Comparison of ENCODE assay signal across 29 cellular contexts in genomic region chr7:1117321-1117928, GRCh38. TPM values are rescaled to one million over a fixed set of nuclear protein-coding genes. Genes with fewer than 3 reads are reported as not detected.
A peak's percentile ranks its signal among the peaks of the same experiment; 100 is the strongest.
DNase-seq lines count a peak whose midpoint lies in the region; ATAC-seq and TF ChIP-seq lines count a peak whose summit lies in the region.
"Had no signal": no experiment of that assay in that cellular context is flagged by ENCODE, and none has a peak within 500 bp of the region (broad histone marks: within the 10 kb centered on the region; RNA-seq: fewer than 3 reads in every experiment).

No MANE protein-coding gene starts in this region.

- no peak overlapping the region for H3K4me3 Mint-ChIP-seq in activated T-helper 2 cell treated with anti-CD3 and anti-CD28 coated beads, Interferon-gamma antibody, Interleukin-2, Interleukin-4, amounts not matched to agents 10 μg/mL and 5 μg/mL and 100 μg/mL, durations not matched to agents 14 hours and 24 hours and 36 hours (ENCODE audit: low read depth)
- H3K4me3 Mint-ChIP-seq: CD4-positive, CD25-positive, alpha-beta regulatory T cell; mesothelial cell of epicardium had no signal

- H3K9me3 ChIP-seq in lower lobe of right lung, result no peaks in the 10 kb centered on the region
- H3K9me3 ChIP-seq: A549, adrenal gland, esophagus muscularis mucosa, Peyer's patch, stomach, tibial artery had no signal

- no peaks in the 10 kb centered on the region for H3K27me3 Mint-ChIP-seq in activated T-helper 2 cell treated with anti-CD3 and anti-CD28 coated beads, Interferon-gamma antibody, Interleukin-2, Interleukin-4, amounts not matched to agents 10 μg/mL and 5 μg/mL and 100 μg/mL, durations not matched to agents 14 hours and 24 hours and 36 hours (ENCODE audit: low read depth)
- H3K27me3 Mint-ChIP-seq: CD4-positive, CD25-positive, alpha-beta regulatory T cell had no signal

- peak; percentile 10 for DNase-seq in activated CD8-positive, alpha-beta memory T cell treated with anti-CD3 and anti-CD28 coated beads, Interleukin-2, amount 50 U/mL, for 4 hours
- no peak for DNase-seq in activated CD8-positive, alpha-beta memory T cell treated with anti-CD3 and anti-CD28 coated beads for 24 hours
- peak; percentile 30 for DNase-seq in CD1c-positive myeloid dendritic cell (ENCODE audit: extremely low spot score)
- DNase-seq in activated T-helper 2 cell treated with anti-CD3 and anti-CD28 coated beads, Interferon-gamma antibody, Interleukin-2, Interleukin-4, amounts not matched to agents 10 μg/mL and 5 μg/mL and 100 μg/mL, durations not matched to agents 14 hours and 24 hours and 36 hours (ENCODE audit: low spot score), result no peak
- peak; percentile 43 for DNase-seq in lower lobe of right lung
- no peak for DNase-seq in GM19240 (ENCODE audit: insufficient read length, low spot score)
- no peak for DNase-seq in islet precursor cell
- DNase-seq in NCI-H2227 (lab: John Stamatoyannopoulos, UW; ENCODE audit: unreplicated experiment), result no peak
- DNase-seq: activated CD8-positive, alpha-beta memory T cell treated with anti-CD3 and anti-CD28 coated beads, Interleukin-2, amount 50 U/mL, for 48 hours; activated gamma-delta T cell; CD4-positive, CD25-positive, alpha-beta regulatory T cell; dermis blood vessel endothelial cell; DND-41; foreskin fibroblast; GF-D8; NCI-H1048; NCI-H1694; NCI-H446; NCI-H748 treated with DMSO at 0.1 percent for 48 hours; Peyer's patch; stomach; SW 1271; T-helper 9 cell; tibial artery; WERI-Rb-1 had no signal

- H3K27me3 ChIP-seq in lower lobe of right lung (ENCODE audit: low read depth), result no peaks in the 10 kb centered on the region
- H3K27me3 ChIP-seq: adrenal gland, esophagus muscularis mucosa, Peyer's patch, stomach, tibial artery had no signal

- H3K9me3 Mint-ChIP-seq in activated T-helper 2 cell treated with anti-CD3 and anti-CD28 coated beads, Interferon-gamma antibody, Interleukin-2, Interleukin-4, amounts not matched to agents 10 μg/mL and 5 μg/mL and 100 μg/mL, durations not matched to agents 14 hours and 24 hours and 36 hours, result peaks cover 14% of the 10 kb centered on the region
- H3K9me3 Mint-ChIP-seq: CD4-positive, CD25-positive, alpha-beta regulatory T cell; mesothelial cell of epicardium had no signal

- no peak for TF ChIP-seq CTCF in lower lobe of right lung (IDR thresholded peaks at IDR 0.05)

- peaks cover 6% of the 10 kb centered on the region for H3K36me3 Mint-ChIP-seq in activated T-helper 2 cell treated with anti-CD3 and anti-CD28 coated beads, Interferon-gamma antibody, Interleukin-2, Interleukin-4, amounts not matched to agents 10 μg/mL and 5 μg/mL and 100 μg/mL, durations not matched to agents 14 hours and 24 hours and 36 hours (ENCODE audit: low read depth)
- H3K36me3 Mint-ChIP-seq: CD4-positive, CD25-positive, alpha-beta regulatory T cell had no signal

- no peaks in the 10 kb centered on the region for H3K4me1 ChIP-seq in lower lobe of right lung
- H3K4me1 ChIP-seq: A549, adrenal gland, Peyer's patch, stomach, tibial artery had no signal

- no peak for ATAC-seq in lower lobe of right lung
- ATAC-seq: A549 had no signal

- no peak overlapping the region for H3K4me3 ChIP-seq in lower lobe of right lung
- H3K4me3 ChIP-seq: A549, adrenal gland, esophagus muscularis mucosa, Peyer's patch, stomach, tibial artery had no signal

- intact Hi-C loops in activated T-helper 2 cell treated with anti-CD3 and anti-CD28 coated beads, Interferon-gamma antibody, Interleukin-2, Interleukin-4, amounts not matched to agents 10 μg/mL and 5 μg/mL and 100 μg/mL, durations not matched to agents 14 hours and 24 hours and 36 hours (cut with micrococcal nuclease), result no loop called here
- intact Hi-C loops in lower lobe of right lung (cut with DNase I), result no loop called here

- peaks cover 10% of the 10 kb centered on the region for H3K4me1 Mint-ChIP-seq in activated T-helper 2 cell treated with anti-CD3 and anti-CD28 coated beads, Interferon-gamma antibody, Interleukin-2, Interleukin-4, amounts not matched to agents 10 μg/mL and 5 μg/mL and 100 μg/mL, durations not matched to agents 14 hours and 24 hours and 36 hours (ENCODE audit: low read depth)
- H3K4me1 Mint-ChIP-seq: mesothelial cell of epicardium had no signal

- H3K27ac ChIP-seq in lower lobe of right lung, result no peak overlapping the region
- H3K27ac ChIP-seq: A549, adrenal gland, esophagus muscularis mucosa, Peyer's patch, stomach, tibial artery, WERI-Rb-1 had no signal

- H3K27ac Mint-ChIP-seq in activated T-helper 2 cell treated with anti-CD3 and anti-CD28 coated beads, Interferon-gamma antibody, Interleukin-2, Interleukin-4, amounts not matched to agents 10 μg/mL and 5 μg/mL and 100 μg/mL, durations not matched to agents 14 hours and 24 hours and 36 hours, result peak overlapping the region; percentile 48
- H3K27ac Mint-ChIP-seq: CD4-positive, CD25-positive, alpha-beta regulatory T cell; mesothelial cell of epicardium had no signal

- H3K36me3 ChIP-seq in lower lobe of right lung, result no peaks in the 10 kb centered on the region
- H3K36me3 ChIP-seq: adrenal gland, Peyer's patch, WERI-Rb-1 had no signal

RNA-seq across cellular contexts. Expression of gene GPER1, which starts 29.5 kb away (rescaled TPM):
- total RNA-seq in activated T-helper 2 cell treated with anti-CD3 and anti-CD28 coated beads, Interferon-gamma antibody, Interleukin-2, Interleukin-4, amounts not matched to agents 10 μg/mL and 5 μg/mL and 100 μg/mL, durations not matched to agents 14 hours and 24 hours and 36 hours, result 0.37 and 0.46 TPM in 2 replicates
- total RNA-seq in lower lobe of right lung, result 26.0 TPM
- total RNA-seq: CD4-positive, CD25-positive, alpha-beta regulatory T cell had no signal

RNA-seq across cellular contexts. Expression of gene ZFAND2A, which starts 42.6 kb away (rescaled TPM):
- 20.5 and 21.9 TPM in 2 replicates for total RNA-seq in activated T-helper 2 cell treated with anti-CD3 and anti-CD28 coated beads, Interferon-gamma antibody, Interleukin-2, Interleukin-4, amounts not matched to agents 10 μg/mL and 5 μg/mL and 100 μg/mL, durations not matched to agents 14 hours and 24 hours and 36 hours
- 14.8 TPM for total RNA-seq in lower lobe of right lung

Comparison
In these comparisons a context has a peak if more than half of its experiments do, and no peak if none do; other contexts are left out.
1. DNase-seq: peak in activated CD8-positive, alpha-beta memory T cell treated with anti-CD3 and anti-CD28 coated beads, Interleukin-2, amount 50 U/mL, for 4 hours (single experiment), CD1c-positive myeloid dendritic cell (single experiment) and lower lobe of right lung (single experiment); none in activated CD8-positive, alpha-beta memory T cell treated with anti-CD3 and anti-CD28 coated beads for 24 hours (single experiment), activated T-helper 2 cell treated with anti-CD3 and anti-CD28 coated beads, Interferon-gamma antibody, Interleukin-2, Interleukin-4, amounts not matched to agents 10 μg/mL and 5 μg/mL and 100 μg/mL, durations not matched to agents 14 hours and 24 hours and 36 hours (single experiment), GM19240 (single experiment), islet precursor cell (single experiment) and NCI-H2227 (single experiment).
2. RNA of gene GPER1, which starts 29.5 kb away (total RNA-seq): 26.0 TPM in lower lobe of right lung (single experiment); 0.37 to 0.46 TPM in activated T-helper 2 cell treated with anti-CD3 and anti-CD28 coated beads, Interferon-gamma antibody, Interleukin-2, Interleukin-4, amounts not matched to agents 10 μg/mL and 5 μg/mL and 100 μg/mL, durations not matched to agents 14 hours and 24 hours and 36 hours; every median in the first group is over 10 times any median in the second.